12 cellular contexts compared by ENCODE assay signal in genomic region chr11:12052676-12053605, GRCh38. TPM values are rescaled to one million over a fixed set of nuclear protein-coding genes. Genes with fewer than 3 reads are reported as not detected.
DNase-seq lines count a peak whose midpoint lies in the region; ATAC-seq, FAIRE-seq and TF ChIP-seq lines count a peak whose summit lies in the region.
"Had no signal": no experiment of that assay in that cellular context is flagged by ENCODE, and none has a peak within 500 bp of the region (broad histone marks: within the 10 kb centered on the region; RNA-seq: fewer than 3 reads in every experiment).

No MANE protein-coding gene starts in this region.

- H3K79me2 ChIP-seq in SK-N-SH (ENCODE audit: insufficient read depth), result no peaks in the 10 kb centered on the region

- H3K4me1 ChIP-seq in RWPE2 (ENCODE audit: insufficient read depth, poor library complexity, severe bottlenecking) (no peaks in the 10 kb centered on the region), SK-N-SH (ENCODE audit: control insufficient read depth in 1 of 2, insufficient read depth in 2 of 2, low read depth in 1 of 2, low read length in 1 of 2) (no peaks in the 10 kb centered on the region)

- POLR2A ChIA-PET in SK-N-SH (lab: Yijun Ruan, JAX), result no interaction called here

- TF ChIP-seq CTCF in RWPE2 (IDR thresholded peaks at IDR 0.05; ENCODE audit: poor library complexity, severe bottlenecking) (peak; percentile 11), fibroblast of pulmonary artery (IDR thresholded peaks at IDR 0.05; ENCODE audit: low read length, missing control alignments) (peak; percentile 6), SK-N-SH (IDR thresholded peaks at IDR 0.05) (no peak)

- CTCF ChIA-PET in SK-N-SH (lab: Yijun Ruan, JAX), result interaction anchor here (1.4 to 17.0 kb wide), 5 partner anchors 9 to 233 kb away, joined by 4 to 488 read pairs (median 6); no protein-coding TSS in a partner anchor

- H3K9me3 ChIP-seq in RWPE2 (ENCODE audit: severe bottlenecking) (no peaks in the 10 kb centered on the region), SK-N-SH (no peaks in the 10 kb centered on the region)
- H3K9me3 ChIP-seq: tibial nerve had no signal

- no peaks in the 10 kb centered on the region for H3K27me3 ChIP-seq in RWPE2 (ENCODE audit: insufficient read depth, poor library complexity, severe bottlenecking)
- no peaks in the 10 kb centered on the region for H3K27me3 ChIP-seq in SK-N-SH (ENCODE audit: insufficient read depth)
- H3K27me3 ChIP-seq: tibial nerve had no signal

- H3K4me3 ChIP-seq in RWPE2 (ENCODE audit: severe bottlenecking) (no peak overlapping the region), fibroblast of pulmonary artery (replicated peaks; ENCODE audit: low read depth, low read length) (no peak overlapping the region), SK-N-SH (ENCODE audit: low read depth in 2 of 2, low read length in 1 of 2) (no peak overlapping the region)
- H3K4me3 ChIP-seq: tibial nerve had no signal

- no peak overlapping the region for H3K27ac ChIP-seq in RWPE2 (ENCODE audit: poor library complexity, severe bottlenecking)
- H3K27ac ChIP-seq in SK-N-SH (ENCODE audit: low read depth in 2 of 2, low read length in 1 of 2), result no peak overlapping the region
- H3K27ac ChIP-seq: KMS-11 had no signal

- peak; percentile 32 for DNase-seq in stimulated activated CD4-positive, alpha-beta T cell treated with anti-CD3 and anti-CD28 coated beads, Interleukin-15, amount 100 ng/mL, for 24 hours
- no peak for DNase-seq in stimulated activated CD4-positive, alpha-beta T cell treated with anti-CD3 and anti-CD28 coated beads, Interleukin-2, amount 100 ng/mL, for 48 hours
- no peak for DNase-seq in RWPE2 (ENCODE audit: low spot score)
- DNase-seq in fibroblast of pulmonary artery (ENCODE audit: low read depth), result no peak
- DNase-seq in glomerular visceral epithelial cell (ENCODE audit: extremely low spot score), result no peak
- DNase-seq in kidney tubule cell (ENCODE audit: low spot score), result no peak
- no peak for DNase-seq in H54 (ENCODE audit: insufficient read length, low spot score)
- DNase-seq in SK-N-SH, result no peak
- DNase-seq: activated CD4-positive, CD25-positive, alpha-beta regulatory T cell; CD4-positive, alpha-beta memory T cell had no signal

- H3F3A ChIP-seq in SK-N-SH (replicated peaks; ENCODE audit: insufficient read depth), result no peaks in the 10 kb centered on the region

- WGBS in SK-N-SH (ENCODE audit: low lambda C conversion rate), result 92% methylated on average over 9 of the region's 15 CpGs

- no peaks in the 10 kb centered on the region for H3K9me2 ChIP-seq in SK-N-SH

- FAIRE-seq in H54 (lab: Jason Lieb, UNC), result no peak

- H3K9ac ChIP-seq in SK-N-SH, result no peak overlapping the region
- H3K9ac ChIP-seq: KMS-11 had no signal

- no peak for TF ChIP-seq POLR2A in H54 (IDR thresholded peaks at IDR 0.05; ENCODE audit: low read depth, low read length)

- H3K36me3 ChIP-seq in RWPE2 (ENCODE audit: low read depth) (no peaks in the 10 kb centered on the region), SK-N-SH (replicated peaks in 1 of 2; ENCODE audit: control insufficient read depth in 1 of 2, insufficient read depth in 2 of 2, low read length in 1 of 2) (no peaks in the 10 kb centered on the region)
- H3K36me3 ChIP-seq: tibial nerve had no signal

- no peaks in the 10 kb centered on the region for H4K20me1 ChIP-seq in SK-N-SH (ENCODE audit: insufficient read depth)

- no peak for TF ChIP-seq RAD21 in SK-N-SH (IDR thresholded peaks at IDR 0.05; ENCODE audit: low read length)

- no peak overlapping the region for H3K4me2 ChIP-seq in SK-N-SH
- H3K4me2 ChIP-seq: KMS-11 had no signal

- peak; percentile 36; the same call in 1 of the 3 replicates for ATAC-seq in RWPE2 (ENCODE audit: low read depth)

- H2AFZ ChIP-seq in SK-N-SH (ENCODE audit: low read depth), result no peak overlapping the region

- no peak for TF ChIP-seq EP300 in SK-N-SH (IDR thresholded peaks at IDR 0.05; ENCODE audit: borderline replicate concordance in 1 of 2, low read depth in 1 of 2, low read length in 1 of 2)

TF ChIP-seq in SK-N-SH, 30 proteins besides CTCF, POLR2A, EP300 and RAD21:
- no peak for TF ChIP-seq RFX5 (IDR thresholded peaks at IDR 0.05; ENCODE audit: low read length)
- TF ChIP-seq CHD2 (IDR thresholded peaks at IDR 0.05; ENCODE audit: low read length, partially characterized antibody), result no peak
- no peak for TF ChIP-seq POLR2AphosphoS5 (IDR thresholded peaks at IDR 0.05; ENCODE audit: low read depth, low read length)
- TF ChIP-seq FOXM1 (IDR thresholded peaks at IDR 0.05; ENCODE audit: low read depth), result no peak
- no peak for TF ChIP-seq MXI1 (IDR thresholded peaks at IDR 0.05; ENCODE audit: low read depth, low read length)
- TF ChIP-seq SIN3A (IDR thresholded peaks at IDR 0.05; ENCODE audit: borderline replicate concordance, low read depth, low read length), result no peak
- no peak for TF ChIP-seq MEF2A (IDR thresholded peaks at IDR 0.05; ENCODE audit: borderline replicate concordance, low read depth)
- no peak for TF ChIP-seq SMC3 (IDR thresholded peaks at IDR 0.05; ENCODE audit: low read depth, low read length)
- no peak for TF ChIP-seq FOSL2 (IDR thresholded peaks at IDR 0.05; ENCODE audit: borderline replicate concordance, low read depth)
- TF ChIP-seq ZBTB33 (IDR thresholded peaks at IDR 0.05; ENCODE audit: borderline replicate concordance, low read depth), result no peak
- TF ChIP-seq TCF12 (IDR thresholded peaks at IDR 0.05), result no peak
- TF ChIP-seq TEAD4 (IDR thresholded peaks at IDR 0.05; ENCODE audit: borderline replicate concordance, insufficient read depth), result no peak
- TF ChIP-seq NRF1 (IDR thresholded peaks at IDR 0.05; ENCODE audit: low read depth, low read length), result no peak
- TF ChIP-seq TAF1 (IDR thresholded peaks at IDR 0.05; ENCODE audit: borderline replicate concordance, low read depth, low read length), result no peak

RNA-seq across cellular contexts. Expression of gene DKK3, which starts 44.5 kb away (rescaled TPM):
- polyA plus RNA-seq in SK-N-SH (2012; rRNA removed), result 1,174 and 1,491 TPM in 2 replicates
- polyA plus RNA-seq in SK-N-SH (2012; cell fraction: cytosol; rRNA removed), result 1,028 and 1,442 TPM in 2 replicates
- 933 and 1,160 TPM in 2 replicates for polyA plus RNA-seq in SK-N-SH (2012; cell fraction: nucleus; rRNA removed)

RNA-seq across cellular contexts. Expression of gene MICAL2, which starts 57.4 kb away (rescaled TPM):
- 54.6 and 67.9 TPM in 2 replicates for polyA plus RNA-seq in SK-N-SH (2012; rRNA removed)
- 38.0 and 41.1 TPM in 2 replicates for polyA plus RNA-seq in SK-N-SH (2012; cell fraction: cytosol; rRNA removed)
- 76.3 and 84.6 TPM in 2 replicates for polyA plus RNA-seq in SK-N-SH (2012; cell fraction: nucleus; rRNA removed)
